ENCODE assay signal across 8 cellular contexts in genomic region chr12:89351489-89352241, GRCh38. TPM values are rescaled to one million over a fixed set of nuclear protein-coding genes. Genes with fewer than 3 reads are reported as not detected.
DNase-seq lines count a peak whose midpoint lies in the region; ATAC-seq and TF ChIP-seq lines count a peak whose summit lies in the region.

No MANE protein-coding gene starts in this region.

- H3K9me3 Mint-ChIP-seq in activated B cell treated with CpG ODN at 0.5 μM for 24 hours = no peaks in the 10 kb centered on the region
- H3K9me3 Mint-ChIP-seq in stimulated activated naive CD8-positive, alpha-beta T cell treated with anti-CD3 and anti-CD28 coated beads, Interleukin-15, Interleukin-2, amounts not matched to agents 100 ng/mL and 50 ng/mL, for 24 hours = no peaks in the 10 kb centered on the region

- H3K27me3 Mint-ChIP-seq in activated B cell treated with CpG ODN at 0.5 μM for 24 hours = no peaks in the 10 kb centered on the region
- no peaks in the 10 kb centered on the region for H3K27me3 Mint-ChIP-seq in stimulated activated naive CD8-positive, alpha-beta T cell treated with anti-CD3 and anti-CD28 coated beads, Interleukin-15, Interleukin-2, amounts not matched to agents 100 ng/mL and 50 ng/mL, for 24 hours

- H3K4me3 ChIP-seq in HUES6 (ENCODE audit: low read depth, low read length) (peak overlapping the region; percentile 77), colonic mucosa (peak overlapping the region; percentile 70), lung (peak overlapping the region; percentile 79)

- H3K36me3 ChIP-seq in HUES6 (ENCODE audit: control insufficient read depth, insufficient read depth, low read length) = peaks cover 36% of the 10 kb centered on the region
- no peaks in the 10 kb centered on the region for H3K36me3 ChIP-seq in colonic mucosa
- peaks cover 0 to 10% of the 10 kb centered on the region in 2 donors for H3K36me3 ChIP-seq in lung (ENCODE audit: control insufficient read depth in 2 of 2, insufficient read depth in 2 of 2, low read length in 2 of 2)

- intact Hi-C loops in activated B cell treated with CpG ODN at 0.5 μM for 24 hours (cut with micrococcal nuclease) = loop anchor here (1.0 to 10.0 kb wide), 8 partner anchors 111 to 1209 kb away; partner anchors contain the start of genes ATP2B1, CEP290 and TMTC3
- intact Hi-C loops in colonic mucosa (cut with DNase I) = loop anchor here (10.0 kb wide), 1 partner anchor 173 kb away; the partner anchor contains the start of genes GALNT4 and POC1B

- no peak for TF ChIP-seq CTCF in activated B cell treated with CpG ODN at 0.5 μM for 24 hours (IDR thresholded peaks at IDR 0.05)
- TF ChIP-seq CTCF in colonic mucosa (IDR thresholded peaks at IDR 0.05) = no peak
- TF ChIP-seq CTCF in lung (IDR thresholded peaks at IDR 0.05; ENCODE audit: control extremely low read depth, extremely low read depth) = no peak

- H3K27me3 ChIP-seq in HUES6 (ENCODE audit: control insufficient read depth, insufficient read depth, low read length) (peaks cover 68% of the 10 kb centered on the region), colonic mucosa (no peaks in the 10 kb centered on the region), lung (ENCODE audit: control insufficient read depth, insufficient read depth) (no peaks in the 10 kb centered on the region)

- CTCF ChIA-PET in activated B cell treated with CpG ODN at 0.5 μM for 24 hours (lab: Charles Lee) = interaction anchor here (1.1 to 1.5 kb wide), 2 partner anchors 110 to 300 kb away, joined by 3 to 5 read pairs; no protein-coding TSS in a partner anchor

- peaks cover 72% of the 10 kb centered on the region for H3K4me1 Mint-ChIP-seq in activated B cell treated with CpG ODN at 0.5 μM for 24 hours
- H3K4me1 Mint-ChIP-seq in stimulated activated naive CD8-positive, alpha-beta T cell treated with anti-CD3 and anti-CD28 coated beads, Interleukin-15, Interleukin-2, amounts not matched to agents 100 ng/mL and 50 ng/mL, for 24 hours (ENCODE audit: low read depth) = peaks cover 70% of the 10 kb centered on the region

- H3K9me3 ChIP-seq in HUES6 (ENCODE audit: control insufficient read depth, insufficient read depth, low read depth, low read length) = no peaks in the 10 kb centered on the region
- H3K9me3 ChIP-seq in colonic mucosa = no peaks in the 10 kb centered on the region
- H3K9me3 ChIP-seq in lung (ENCODE audit: control insufficient read depth in 2 of 2, insufficient read depth in 1 of 2, low read length in 1 of 2) = peaks cover 0 to 1% of the 10 kb centered on the region in 2 donors

- POLR2A ChIA-PET in activated B cell treated with CpG ODN at 0.5 μM for 24 hours (lab: Charles Lee) = interaction anchor here (1.2 to 2.4 kb wide), 4 partner anchors 174 to 1317 kb away, joined by 3 to 11 read pairs (median 3); partner anchors contain the start of genes GALNT4 and POC1B

- WGBS in lung, 2 donors = 0 to 1% methylated on average over 81 to 87 of the region's 87 CpGs

- H3K4me1 ChIP-seq in HUES6 (ENCODE audit: control insufficient read depth, insufficient read depth, low read length) (peaks cover 51% of the 10 kb centered on the region), colonic mucosa (peaks cover 19% of the 10 kb centered on the region), lung (ENCODE audit: control insufficient read depth in 2 of 2, insufficient read depth in 2 of 2, low read length in 2 of 2) (peaks cover 0 to 9% of the 10 kb centered on the region in 2 donors)

- H3K27ac Mint-ChIP-seq in activated B cell treated with CpG ODN at 0.5 μM for 24 hours = peak overlapping the region; percentile 82
- peak overlapping the region; percentile 94 for H3K27ac Mint-ChIP-seq in stimulated activated naive CD8-positive, alpha-beta T cell treated with anti-CD3 and anti-CD28 coated beads, Interleukin-15, Interleukin-2, amounts not matched to agents 100 ng/mL and 50 ng/mL, for 24 hours

- H3K27ac ChIP-seq in HUES6 (ENCODE audit: low read depth, low read length) = peak overlapping the region; percentile 72; the same call in 1 of the 2 replicates
- H3K27ac ChIP-seq in colonic mucosa = peak overlapping the region; percentile 99
- peak overlapping the region; percentile 99 to 100 for H3K27ac ChIP-seq in lung (ENCODE audit: low read depth in 1 of 2, low read length in 1 of 2)

- peak overlapping the region; percentile 84 for H3K4me3 Mint-ChIP-seq in activated B cell treated with CpG ODN at 0.5 μM for 24 hours
- H3K4me3 Mint-ChIP-seq in stimulated activated naive CD8-positive, alpha-beta T cell treated with anti-CD3 and anti-CD28 coated beads, Interleukin-15, Interleukin-2, amounts not matched to agents 100 ng/mL and 50 ng/mL, for 24 hours = peak overlapping the region; percentile 90

- H3K9ac ChIP-seq in HUES6 (ENCODE audit: low read length) = peak overlapping the region; percentile 97
- peak overlapping the region; percentile 90 to 94 for H3K9ac ChIP-seq in colonic mucosa (ENCODE audit: low read depth in 2 of 2, low read length in 2 of 2)

- DNase-seq in NK-92 treated with Interleukin-12 subunit alpha and Interleukin-12 subunit beta, amount 100 ng/mL, for 24 hours (lab: John Stamatoyannopoulos, UW) = peak; percentile 54
- DNase-seq in NK-92 (lab: John Stamatoyannopoulos, UW; ENCODE audit: unreplicated experiment) (no peak), activated B cell treated with CpG ODN at 0.5 μM for 24 hours (peak; percentile 46), colonic mucosa (peak; percentile 52), lung (ENCODE audit: low spot score) (peak; percentile 48), COLO829 (ENCODE audit: low spot score) (no peak)

- peaks cover 8% of the 10 kb centered on the region for H3K36me3 Mint-ChIP-seq in activated B cell treated with CpG ODN at 0.5 μM for 24 hours (ENCODE audit: low read depth)
- H3K36me3 Mint-ChIP-seq in stimulated activated naive CD8-positive, alpha-beta T cell treated with anti-CD3 and anti-CD28 coated beads, Interleukin-15, Interleukin-2, amounts not matched to agents 100 ng/mL and 50 ng/mL, for 24 hours (ENCODE audit: low read depth) = peaks cover 36% of the 10 kb centered on the region

- ATAC-seq in activated B cell treated with CpG ODN at 0.5 μM for 24 hours (ENCODE audit: low read depth) (peak; percentile 32), lung (ENCODE audit: insufficient read depth, low FRiP score) (no peak)

RNA-seq across cellular contexts. Expression of gene DUSP6, which starts 0.6 kb away (rescaled TPM):
- total RNA-seq in activated B cell treated with CpG ODN at 0.5 μM for 24 hours (1.6 and 1.8 TPM in 2 replicates), colonic mucosa (10 to 100 TPM; 53.8 to 97.6 TPM), lung (100 to 1,000 TPM; 168 to 187 TPM)
- 100 to 1,000 TPM in 1 of 2 donors, 10 to 100 TPM in 1; 37.8 to 141 TPM for polyA plus RNA-seq in lung

Comparison
In these comparisons a context has a peak if more than half of its experiments do, and no peak if none do; other contexts are left out.
1. DNase-seq: peak in NK-92 treated with Interleukin-12 subunit alpha and Interleukin-12 subunit beta, amount 100 ng/mL, for 24 hours (single experiment), activated B cell treated with CpG ODN at 0.5 μM for 24 hours (single experiment), colonic mucosa (single experiment) and lung (single experiment); none in NK-92 (single experiment) and COLO829 (single experiment).
2. RNA of gene DUSP6, which starts 0.6 kb away (total RNA-seq): 168 to 187 TPM in lung and 53.8 to 97.6 TPM in colonic mucosa; 1.6 to 1.8 TPM in activated B cell treated with CpG ODN at 0.5 μM for 24 hours; every median in the first group is over 10 times any median in the second.
3. Peak in every context shown above with its lines, with median percentiles within 50 percentile points of each other: H3K27ac ChIP-seq and H3K4me3 ChIP-seq.